Comparison of ENCODE assay signal across 20 cellular contexts in genomic region chr1:156284762-156285161, GRCh38. TPM values are rescaled to one million over a fixed set of nuclear protein-coding genes. Genes with fewer than 3 reads are reported as not detected.
DNase-seq lines count a peak whose midpoint lies in the region; ATAC-seq and TF ChIP-seq lines count a peak whose summit lies in the region.
"Had no signal": no experiment of that assay in that cellular context is flagged by ENCODE, and none has a peak within 500 bp of the region (broad histone marks: within the 10 kb centered on the region; RNA-seq: fewer than 3 reads in every experiment).

No MANE protein-coding gene starts in this region.

- H3K27me3 Mint-ChIP-seq in activated CD4-positive, alpha-beta T cell treated with anti-CD3 and anti-CD28 coated beads, Interleukin-2, amount 10 ng/mL, durations not matched to agents 7 days and 5 days: no peaks in the 10 kb centered on the region
- H3K27me3 Mint-ChIP-seq in endodermal cell (ENCODE audit: insufficient read depth): no peaks in the 10 kb centered on the region
- H3K27me3 Mint-ChIP-seq: activated B cell treated with CpG ODN at 0.5 μM for 24 hours had no signal

- ATAC-seq in HG03439 (IDR thresholded peaks at IDR 0.05; ENCODE audit: unreplicated experiment): no peak

- H3K27me3 ChIP-seq in PC-9 (ENCODE audit: insufficient read depth, low read depth) (no peaks in the 10 kb centered on the region), spleen (replicated peaks in 1 of 7) (no peaks in the 10 kb centered on the region), MM.1S (replicated peaks; ENCODE audit: insufficient read depth, low read length) (no peaks in the 10 kb centered on the region), endodermal cell (ENCODE audit: control insufficient read depth, insufficient read depth, low read length, poor library complexity, severe bottlenecking) (no peaks in the 10 kb centered on the region)

- H3K9me3 Mint-ChIP-seq in activated CD4-positive, alpha-beta T cell treated with anti-CD3 and anti-CD28 coated beads, Interleukin-2, amount 10 ng/mL, durations not matched to agents 7 days and 5 days: no peaks in the 10 kb centered on the region
- no peaks in the 10 kb centered on the region for H3K9me3 Mint-ChIP-seq in endodermal cell
- H3K9me3 Mint-ChIP-seq: activated B cell treated with CpG ODN at 0.5 μM for 24 hours had no signal

- H3K79me2 ChIP-seq in PC-9 (ENCODE audit: low read depth) (peaks cover 54% of the 10 kb centered on the region), MM.1S (ENCODE audit: low read length) (peaks cover 55% of the 10 kb centered on the region)

- no peaks in the 10 kb centered on the region for H3K9me2 ChIP-seq in PC-9 (ENCODE audit: insufficient read depth)
- no peaks in the 10 kb centered on the region for H3K9me2 ChIP-seq in MM.1S (replicated peaks; ENCODE audit: insufficient read depth, low read length)

- peak overlapping the region; percentile 96 for H3K4me2 ChIP-seq in PC-9
- H3K4me2 ChIP-seq in MM.1S (ENCODE audit: low read depth, low read length): no peak overlapping the region

- no peak overlapping the region; the same call in 1 of the 2 replicates for H2AFZ ChIP-seq in PC-9
- no peak overlapping the region for H2AFZ ChIP-seq in MM.1S (ENCODE audit: low read length)

- H3K27ac ChIP-seq in PC-9 (0 out of 2 replicates have a peak overlapping the region, but pooled peaks have one; percentile 23), epithelial cell of prostate (peak overlapping the region; percentile 87), spleen (peak overlapping the region in 1 of 8 donors; percentile 26), MM.1S (ENCODE audit: low read length) (no peak overlapping the region), endodermal cell (ENCODE audit: low read depth, low read length) (no peak overlapping the region)
- H3K27ac ChIP-seq: SK-N-MC had no signal

- POLR2A ChIA-PET in activated CD4-positive, alpha-beta T cell treated with anti-CD3 and anti-CD28 coated beads, Interleukin-2, amount 10 ng/mL, durations not matched to agents 7 days and 5 days (lab: Charles Lee): no interaction called here
- POLR2A ChIA-PET in PC-9 (lab: Charles Lee; ENCODE audit: unreplicated experiment): interaction anchor here (0.6 kb wide), 1 partner anchor 15 kb away, joined by 3 read pairs; the partner anchor contains the start of gene VHLL

- peaks cover 30% of the 10 kb centered on the region for H3K4me1 ChIP-seq in PC-9 (replicated peaks; ENCODE audit: insufficient read depth)
- peaks cover 14 to 51% (median 40%) of the 10 kb centered on the region in 6 donors for H3K4me1 ChIP-seq in spleen
- H3K4me1 ChIP-seq in MM.1S (ENCODE audit: low read length): peaks cover 23% of the 10 kb centered on the region; the same call in 1 of the 2 replicates
- H3K4me1 ChIP-seq in endodermal cell (ENCODE audit: control insufficient read depth, insufficient read depth, low read length): peaks cover 6% of the 10 kb centered on the region

- intact Hi-C loops in PC-9 (cut with micrococcal nuclease; ENCODE audit: unreplicated experiment) (loop anchor here (5.0 kb wide), 1 partner anchor 307 kb away; the partner anchor contains the start of gene ARHGEF2), spleen (cut with DNase I; ENCODE audit: low total_unique reads) (no loop called here)

- no peak overlapping the region for H3K27ac Mint-ChIP-seq in activated CD4-positive, alpha-beta T cell treated with anti-CD3 and anti-CD28 coated beads, Interleukin-2, amount 10 ng/mL, durations not matched to agents 7 days and 5 days
- no peak overlapping the region for H3K27ac Mint-ChIP-seq in endodermal cell
- H3K27ac Mint-ChIP-seq: activated B cell treated with CpG ODN at 0.5 μM for 24 hours had no signal

- H4K20me1 ChIP-seq in PC-9 (ENCODE audit: insufficient read depth) (peaks cover 9% of the 10 kb centered on the region), MM.1S (ENCODE audit: insufficient read depth, low read length) (0 out of 2 replicates have a peak, but pooled peaks cover 3% of the 10 kb centered on the region)

- TF ChIP-seq CTCF in PC-9 (conservative IDR thresholded peaks at IDR 0.05) (no peak), spleen (IDR thresholded peaks at IDR 0.05 in 8 of 11, conservative IDR thresholded peaks at IDR 0.05 in 3 of 11) (no peak), MM.1S (IDR thresholded peaks at IDR 0.05; ENCODE audit: low read length) (no peak), endodermal cell (conservative IDR thresholded peaks at IDR 0.05) (no peak)

- H3K9ac ChIP-seq in MM.1S (ENCODE audit: low read length): no peak overlapping the region
- no peak overlapping the region for H3K9ac ChIP-seq in endodermal cell (ENCODE audit: extremely low read depth, low read length, poor library complexity, severe bottlenecking)

- H3K4me3 ChIP-seq in PC-9: peak overlapping the region; percentile 97
- H3K4me3 ChIP-seq in spleen: no peak overlapping the region
- H3K4me3 ChIP-seq in MM.1S (ENCODE audit: low read length): no peak overlapping the region
- no peak overlapping the region for H3K4me3 ChIP-seq in endodermal cell (ENCODE audit: low read length)
- H3K4me3 ChIP-seq: SK-N-MC had no signal

- no peak for TF ChIP-seq POLR2A in spleen (IDR thresholded peaks at IDR 0.05)

- peaks cover 16% of the 10 kb centered on the region for H3K36me3 Mint-ChIP-seq in activated CD4-positive, alpha-beta T cell treated with anti-CD3 and anti-CD28 coated beads, Interleukin-2, amount 10 ng/mL, durations not matched to agents 7 days and 5 days (ENCODE audit: low read depth)
- H3K36me3 Mint-ChIP-seq in endodermal cell (ENCODE audit: low read depth): peaks cover 9% of the 10 kb centered on the region

- DNase-seq in activated CD4-positive, alpha-beta T cell treated with anti-CD3 and anti-CD28 coated beads, Interleukin-2, amount 10 ng/mL, durations not matched to agents 7 days and 5 days: no peak
- DNase-seq in activated CD4-positive, alpha-beta T cell treated with anti-CD3 and anti-CD28 coated beads for 4 hours: no peak
- DNase-seq in PC-9 (peak in 1 of 2 experiments; percentile 21), epithelial cell of prostate (ENCODE audit: low read depth, low spot score) (no peak), spleen (peak; percentile 44), MM.1S (no peak), endodermal cell (no peak)
- DNase-seq: ACHN, activated B cell treated with CpG ODN at 0.5 μM for 24 hours, activated T-cell treated with anti-CD3 and anti-CD28 coated beads for 4 hours, amniotic stem cell, dermis blood vessel endothelial cell, DMS 273 treated with DMSO at 0.1 percent for 48 hours, NCI-H1048, NCI-H2171, nucleus accumbens had no signal

- H3K9me3 ChIP-seq in PC-9 (ENCODE audit: insufficient read depth, low read depth) (no peaks in the 10 kb centered on the region), spleen (no peaks in the 10 kb centered on the region), MM.1S (replicated peaks; ENCODE audit: insufficient read depth, low read length) (no peaks in the 10 kb centered on the region), endodermal cell (ENCODE audit: control insufficient read depth, low read length) (no peaks in the 10 kb centered on the region)

- H3F3A ChIP-seq in PC-9 (ENCODE audit: insufficient read depth, low read depth) (peaks cover 23% of the 10 kb centered on the region; the same call in 1 of the 2 replicates), MM.1S (ENCODE audit: insufficient read depth, low read length) (peaks cover 7% of the 10 kb centered on the region)

- peaks cover 38% of the 10 kb centered on the region for H3K4me1 Mint-ChIP-seq in activated CD4-positive, alpha-beta T cell treated with anti-CD3 and anti-CD28 coated beads, Interleukin-2, amount 10 ng/mL, durations not matched to agents 7 days and 5 days
- H3K4me1 Mint-ChIP-seq in endodermal cell: peaks cover 14% of the 10 kb centered on the region

- 0 out of 2 replicates have a peak, but pooled peaks cover 11% of the 10 kb centered on the region for H3K36me3 ChIP-seq in PC-9 (ENCODE audit: low read depth)
- H3K36me3 ChIP-seq in spleen: peaks cover 0 to 52% (median 22%) of the 10 kb centered on the region in 6 donors
- H3K36me3 ChIP-seq in MM.1S (replicated peaks; ENCODE audit: insufficient read depth, low read length): no peaks in the 10 kb centered on the region
- H3K36me3 ChIP-seq in endodermal cell (ENCODE audit: control insufficient read depth, insufficient read depth, low read length): peaks cover 11% of the 10 kb centered on the region

- CTCF ChIA-PET in activated CD4-positive, alpha-beta T cell treated with anti-CD3 and anti-CD28 coated beads, Interleukin-2, amount 10 ng/mL, durations not matched to agents 7 days and 5 days (lab: Charles Lee): interaction anchor here (0.8 to 5.3 kb wide), 4 partner anchors 13 to 158 kb away, joined by 3 to 21 read pairs (median 8); partner anchors contain the start of gene VHLL
- CTCF ChIA-PET in PC-9 (lab: Charles Lee): no interaction called here

- 47 to 69% (median 62%) methylated on average over 4 of the region's 4 CpGs for WGBS in spleen, 5 donors
- WGBS in endodermal cell (ENCODE audit: insufficient coverage in 1 of 2, insufficient read length in 1 of 2), 2 experiments: 90 to 93% methylated on average over 2 to 4 of the region's 4 CpGs

- H3K4me3 Mint-ChIP-seq in activated CD4-positive, alpha-beta T cell treated with anti-CD3 and anti-CD28 coated beads, Interleukin-2, amount 10 ng/mL, durations not matched to agents 7 days and 5 days: peak overlapping the region; percentile 25
- no peak overlapping the region for H3K4me3 Mint-ChIP-seq in endodermal cell
- H3K4me3 Mint-ChIP-seq: activated B cell treated with CpG ODN at 0.5 μM for 24 hours had no signal

- BruUV-seq in PC-9 (replicated peaks; lab: Mats Ljungman, UMichigan): no TSS peak

RNA-seq across cellular contexts. Expression of gene TMEM79, which starts 0.6 kb away (rescaled TPM):
- total RNA-seq in activated CD4-positive, alpha-beta T cell treated with anti-CD3 and anti-CD28 coated beads, Interleukin-2, amount 10 ng/mL, durations not matched to agents 7 days and 5 days: 10 to 100 TPM; 11.6 to 14.4 TPM
- total RNA-seq in PC-9 (2021) (10.4 and 12.8 TPM in 2 replicates), spleen (1 to 10 TPM; 2.6 to 6.8 (median 4.6) TPM), endodermal cell (1 to 10 TPM; 1.5 to 1.9 TPM)
- 1 to 10 TPM; 3.4 to 5.3 (median 3.8) TPM for polyA plus RNA-seq in spleen
- polyA plus RNA-seq in endodermal cell (2013, experiment 1 of 2): 3.3 TPM
- 3.0 TPM for polyA plus RNA-seq in endodermal cell (2013, experiment 2 of 2)

RNA-seq across cellular contexts. Expression of gene SMG5, which starts 2.1 kb away (rescaled TPM):
- 10 to 100 TPM; 68.0 to 68.1 TPM for total RNA-seq in activated CD4-positive, alpha-beta T cell treated with anti-CD3 and anti-CD28 coated beads, Interleukin-2, amount 10 ng/mL, durations not matched to agents 7 days and 5 days
- 63.3 and 66.2 TPM in 2 replicates for total RNA-seq in PC-9 (2021)
- 10 to 100 TPM; 48.9 to 80.5 (median 70.8) TPM for total RNA-seq in spleen
- 10 to 100 TPM; 14.9 to 33.6 (median 17.7) TPM for polyA plus RNA-seq in spleen
- 100 to 1,000 TPM; 103 to 111 TPM for total RNA-seq in endodermal cell
- 73.6 TPM for polyA plus RNA-seq in endodermal cell (2013, experiment 1 of 2)
- 66.1 TPM for polyA plus RNA-seq in endodermal cell (2013, experiment 2 of 2)

RNA-seq across cellular contexts. Expression of gene GLMP, which starts 10.7 kb away (rescaled TPM):
- total RNA-seq in activated CD4-positive, alpha-beta T cell treated with anti-CD3 and anti-CD28 coated beads, Interleukin-2, amount 10 ng/mL, durations not matched to agents 7 days and 5 days: 10 to 100 TPM; 33.2 to 33.6 TPM
- total RNA-seq in PC-9 (2021) (27.8 and 29.2 TPM in 2 replicates), spleen (10 to 100 TPM; 25.5 to 54.4 (median 44.2) TPM), endodermal cell (10 to 100 TPM; 70.3 to 85.1 TPM)
- polyA plus RNA-seq in spleen: 10 to 100 TPM; 26.3 to 31.9 (median 30.6) TPM
- polyA plus RNA-seq in endodermal cell (2013, experiment 1 of 2): 49.9 TPM
- polyA plus RNA-seq in endodermal cell (2013, experiment 2 of 2): 39.7 TPM

RNA-seq across cellular contexts. Expression of gene VHLL, which starts 14.3 kb away (rescaled TPM):
- under 1 TPM in 1 of 2 experiments, not detected in 1; 0.52 TPM for total RNA-seq in activated CD4-positive, alpha-beta T cell treated with anti-CD3 and anti-CD28 coated beads, Interleukin-2, amount 10 ng/mL, durations not matched to agents 7 days and 5 days
- total RNA-seq in PC-9 (2021) (not detected in 2 replicates), spleen (not detected), endodermal cell (not detected)
- polyA plus RNA-seq in spleen: not detected
- polyA plus RNA-seq in endodermal cell (2013, experiment 1 of 2): not detected
- polyA plus RNA-seq in endodermal cell (2013, experiment 2 of 2): not detected
- total RNA-seq: activated B cell treated with CpG ODN at 0.5 μM for 24 hours, dermis blood vessel endothelial cell, skeletal muscle tissue had no signal
- polyA plus RNA-seq: liver had no signal

RNA-seq across cellular contexts. Expression of gene PAQR6, which starts 36.9 kb away (rescaled TPM):
- total RNA-seq in activated CD4-positive, alpha-beta T cell treated with anti-CD3 and anti-CD28 coated beads, Interleukin-2, amount 10 ng/mL, durations not matched to agents 7 days and 5 days: 1 to 10 TPM; 6.2 to 7.3 TPM
- total RNA-seq in PC-9 (2021) (12.3 and 14.1 TPM in 2 replicates), spleen (1 to 10 TPM in 6 of 7 donors, under 1 TPM in 1; 0.94 to 4.0 (median 1.8) TPM), endodermal cell (10 to 100 TPM; 12.2 to 16.4 TPM)
- 1 to 10 TPM in 2 of 3 donors, under 1 TPM in 1; 0.80 to 2.3 (median 2.2) TPM for polyA plus RNA-seq in spleen
- polyA plus RNA-seq in endodermal cell (2013, experiment 1 of 2): 7.0 TPM
- polyA plus RNA-seq in endodermal cell (2013, experiment 2 of 2): 6.0 TPM

Comparison
In these comparisons a context has a peak if more than half of its experiments do, and no peak if none do; other contexts are left out.
1. H3K27ac ChIP-seq: peak in PC-9 (single experiment) and epithelial cell of prostate (single experiment); none in MM.1S (single experiment) and endodermal cell (single experiment).